ENCODE assay signal across 12 cellular contexts in genomic region chr16:71754652-71755051, GRCh38.
"Had no signal": no experiment of that assay in that cellular context is flagged by ENCODE, and none has a peak within 500 bp of the region (broad histone marks: within the 10 kb centered on the region; RNA-seq: fewer than 3 reads in every experiment).

No MANE protein-coding gene starts in this region.

- DNase-seq: activated CD4-positive, alpha-beta T cell treated with anti-CD3 and anti-CD28 coated beads for 48 hours; colonic mucosa; foreskin keratinocyte; mesenchymal stem cell; mucosa of descending colon; naive B cell; ovary; psoas muscle; right cardiac atrium; thyroid gland; WERI-Rb-1 had no signal

- ATAC-seq: foreskin keratinocyte, mucosa of descending colon, psoas muscle, right cardiac atrium had no signal

- H3K27me3 Mint-ChIP-seq: central memory CD8-positive, alpha-beta T cell; naive B cell had no signal

- H3K4me3 Mint-ChIP-seq: central memory CD8-positive, alpha-beta T cell; naive B cell had no signal

- H3K9me3 Mint-ChIP-seq: central memory CD8-positive, alpha-beta T cell; naive B cell had no signal
